23 cellular contexts compared by ENCODE assay signal in the genomic region with DNA sequence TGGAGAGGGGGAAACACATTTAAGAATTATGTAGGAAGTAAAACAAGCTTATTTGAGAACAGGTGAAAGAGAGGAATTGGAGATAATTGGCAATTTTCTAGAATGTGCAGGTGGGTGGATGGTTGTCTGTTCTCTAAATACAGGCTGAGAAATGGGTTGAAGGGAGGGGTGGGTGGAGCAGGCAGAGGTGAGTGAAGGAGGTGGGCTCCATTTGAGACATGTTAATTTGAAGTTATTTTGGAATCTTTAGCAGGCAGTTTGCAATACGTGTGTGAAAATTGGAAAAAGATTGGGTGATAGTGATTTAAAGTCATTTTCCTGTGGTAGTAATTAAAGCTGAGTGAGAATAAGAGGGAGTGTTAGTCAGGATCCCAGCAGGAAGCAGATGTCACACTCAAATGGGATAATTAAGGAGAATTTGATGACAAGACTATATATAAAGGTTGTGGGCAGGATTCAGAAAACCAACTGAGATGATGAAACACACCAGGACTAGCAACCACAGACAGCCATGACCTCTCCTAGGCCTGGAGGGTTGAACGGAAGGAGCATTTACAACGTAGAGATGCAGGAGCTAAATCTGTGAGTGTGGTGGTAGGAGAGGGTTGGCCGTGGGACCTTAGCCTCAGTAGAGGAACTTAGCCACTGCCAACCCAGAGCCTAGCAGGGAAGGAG. TPM values are rescaled to one million over a fixed set of nuclear protein-coding genes. Genes with fewer than 3 reads are reported as not detected.
A peak's percentile ranks its signal among the peaks of the same experiment; 100 is the strongest.
DNase-seq lines count a peak whose midpoint lies in the region; ATAC-seq and TF ChIP-seq lines count a peak whose summit lies in the region.
"Had no signal": no experiment of that assay in that cellular context is flagged by ENCODE, and none has a peak within 500 bp of the region (broad histone marks: within the 10 kb centered on the region; RNA-seq: fewer than 3 reads in every experiment).

No MANE protein-coding gene starts in this region.

- H3K9me3 ChIP-seq in right cardiac atrium (ENCODE audit: control insufficient read depth, low read length), result no peaks in the 10 kb centered on the region
- H3K9me3 ChIP-seq: A549, BE2C, HAP-1 had no signal

- H3K27ac ChIP-seq in right cardiac atrium (ENCODE audit: low read length), result no peak overlapping the region
- H3K27ac ChIP-seq: A549, KMS-11 had no signal

- H3K4me3 ChIP-seq in AG09309 (ENCODE audit: control insufficient read depth, low read depth, low read length), result no peak overlapping the region
- H3K4me3 ChIP-seq in right cardiac atrium (ENCODE audit: low read length), result no peak overlapping the region
- H3K4me3 ChIP-seq: A549, GM23338, HAP-1 had no signal

- ATAC-seq in right cardiac atrium, result no peak
- ATAC-seq: A549, GM23338 had no signal

- H3K4me1 ChIP-seq in right cardiac atrium (ENCODE audit: control insufficient read depth, insufficient read depth, low read length), result no peaks in the 10 kb centered on the region
- H3K4me1 ChIP-seq: A549, HAP-1 had no signal

- no peaks in the 10 kb centered on the region for H3K27me3 ChIP-seq in right cardiac atrium (ENCODE audit: control insufficient read depth, insufficient read depth)
- H3K27me3 ChIP-seq: BE2C had no signal

- TF ChIP-seq CTCF in AG09309 (IDR thresholded peaks at IDR 0.05; ENCODE audit: control insufficient read depth, insufficient read depth, low read depth, low read length, missing control alignments), result no peak

- DNase-seq in AG09309 (ENCODE audit: low read depth) (peak; percentile 8), M059J (ENCODE audit: low read depth) (peak; percentile 33), RPMI7951 (ENCODE audit: low read depth) (peak; percentile 9), left kidney (ENCODE audit: low read depth, low spot score) (peak; percentile 7), erythroblast (lab: John Stamatoyannopoulos, UW) (no peak), right cardiac atrium (no peak), KG1 (lab: John Stamatoyannopoulos, UW) (no peak)
- DNase-seq: BE2C, COR-L47, DMS79 treated with DMSO at 0.1 percent for 48 hours, NCI-H1092, NCI-H1436, NCI-H187 treated with DMSO at 0.1 percent for 48 hours, NCI-H2107, NCI-H510A, NCI-H748 treated with DMSO at 0.1 percent for 48 hours, Right ventricle myocardium superior, SW 1271 had no signal

- intact Hi-C loops in right cardiac atrium (cut with DNase I), result no loop called here

- WGBS in right cardiac atrium, result 78% methylated on average over 4 of the region's 4 CpGs

- no peak for TF ChIP-seq POLR2A in erythroblast (IDR thresholded peaks at IDR 0.05; ENCODE audit: low read length)

RNA-seq across cellular contexts. Expression of a gene that starts 40.6 kb away (rescaled TPM):
- 0.20 and 1.2 TPM in 2 replicates for total RNA-seq in M059J (2014; rRNA removed; shearing (Covaris generic))
- total RNA-seq in RPMI7951 (2014; rRNA removed; shearing (Covaris generic)), result 0.12 TPM in 1 of 2 replicates, not detected in the other
- total RNA-seq in right cardiac atrium, result under 1 TPM; 0.51 to 0.86 (median 0.84) TPM
- polyA plus RNA-seq in right cardiac atrium, result 0.18 TPM
- total RNA-seq: G401 had no signal

Comparison
In these comparisons a context has a peak if more than half of its experiments do, and no peak if none do; other contexts are left out.
1. DNase-seq: peak in AG09309 (single experiment), M059J (single experiment), RPMI7951 (single experiment) and left kidney (single experiment); none in erythroblast (0 of 2), right cardiac atrium (0 of 3) and KG1 (single experiment).